ENCODE assay signal across 8 cellular contexts in genomic region chr10:99620713-99621453, GRCh38.
DNase-seq lines count a peak whose midpoint lies in the region; ATAC-seq and TF ChIP-seq lines count a peak whose summit lies in the region.

No MANE protein-coding gene starts in this region.

- ATAC-seq in HG02870 (IDR thresholded peaks at IDR 0.05; ENCODE audit: unreplicated experiment), result peak; percentile 84

- peak; percentile 96 for DNase-seq in GM13977 (ENCODE audit: low spot score)
- DNase-seq in NCI-H187 (lab: John Stamatoyannopoulos, UW), result peak; percentile 55 to 96
- peak; percentile 92 for DNase-seq in T1000 (lab: John Stamatoyannopoulos, UW)
- peak; percentile 97 for DNase-seq in astrocyte of the hippocampus (ENCODE audit: low read depth, low spot score)
- peak; percentile 79 to 88 for DNase-seq in hippocampal formation (lab: John Stamatoyannopoulos, UW)
- DNase-seq in retinal pigment epithelial cell (ENCODE audit: low read depth), result peak; percentile 59
- DNase-seq in GM19240 (ENCODE audit: insufficient read length, low spot score), result no peak

- H3K4me3 ChIP-seq in retinal pigment epithelial cell (ENCODE audit: low read length), result peak overlapping the region; percentile 71

- in situ Hi-C loops in GM13977 (cut with MboI; ENCODE audit: low pct_unique_long_range_greater_than_20kb, low sequenced_read_pairs, unreplicated experiment), result no loop called here

- TF ChIP-seq CTCF in GM13977 (IDR thresholded peaks at IDR 0.05; ENCODE audit: extremely low read depth, insufficient read depth, missing control alignments) (no peak), retinal pigment epithelial cell (conservative IDR thresholded peaks at IDR 0.05; ENCODE audit: low read depth, low read length) (no peak)
